In the genomic region with DNA sequence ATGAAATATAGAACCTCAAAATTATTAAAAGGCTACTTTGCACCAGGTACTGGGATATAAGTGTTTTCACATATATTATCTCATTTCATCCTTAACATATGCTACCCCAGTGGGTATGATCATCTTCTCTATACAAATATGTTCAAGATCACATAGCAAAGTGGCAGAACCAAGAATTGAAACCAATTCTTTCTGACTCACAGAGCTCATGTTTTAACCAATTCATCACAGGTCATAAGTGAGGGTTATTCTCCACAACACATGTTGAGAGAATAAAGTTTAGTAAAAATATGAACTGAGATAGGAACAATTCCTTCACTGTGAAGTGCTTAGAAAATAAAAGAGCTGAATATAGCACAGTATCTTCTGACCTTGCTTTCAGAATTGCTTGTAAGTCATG, we compare ENCODE assay signal across 22 cellular contexts.
A peak's percentile ranks its signal among the peaks of the same experiment; 100 is the strongest.
DNase-seq lines count a peak whose midpoint lies in the region; ATAC-seq, FAIRE-seq and TF ChIP-seq lines count a peak whose summit lies in the region.
"Had no signal": no experiment of that assay in that cellular context is flagged by ENCODE, and none has a peak within 500 bp of the region (broad histone marks: within the 10 kb centered on the region; RNA-seq: fewer than 3 reads in every experiment).

No MANE protein-coding gene starts in this region.

- H3K4me3 Mint-ChIP-seq in WTC11, result no peak overlapping the region
- no peak overlapping the region for H3K4me3 Mint-ChIP-seq in T-helper 17 cell
- H3K4me3 Mint-ChIP-seq: CD8-positive, alpha-beta T cell; memory B cell; naive B cell had no signal

- SMC1A ChIA-PET in GM12878 (lab: Charles Lee; ENCODE audit: uncharacterized antibody, unreplicated experiment), result interaction anchor here (1.2 kb wide), 1 partner anchor 9 kb away, joined by 3 read pairs; no protein-coding TSS in a partner anchor

- H3K79me2 ChIP-seq in GM12878 (ENCODE audit: control insufficient read depth, insufficient read depth, low read length), result no peaks in the 10 kb centered on the region

- H3K27ac Mint-ChIP-seq in WTC11 (no peak overlapping the region), T-helper 17 cell (no peak overlapping the region)
- H3K27ac Mint-ChIP-seq: CD8-positive, alpha-beta T cell; memory B cell; naive B cell had no signal

- no peaks in the 10 kb centered on the region for H3K4me1 ChIP-seq in GM12878 (ENCODE audit: control insufficient read depth, insufficient read depth, low read length)
- H3K4me1 ChIP-seq: colonic mucosa had no signal

- in situ Hi-C loops in GM12878 (cut with MboI), result no loop called here

- CTCF ChIA-PET in GM12878 (lab: Yijun Ruan, JAX), result interaction anchor here (0.7 to 2.5 kb wide), 4 partner anchors 12 to 447 kb away, joined by 3 to 11 read pairs (median 4); no protein-coding TSS in a partner anchor
- CTCF ChIA-PET in WTC11 (lab: Charles Lee), result interaction anchor here (1.6 to 2.5 kb wide), 4 partner anchors 20 to 448 kb away, joined by 5 to 23 read pairs (median 13); no protein-coding TSS in a partner anchor

- POLR2A ChIA-PET in GM12878 (lab: Charles Lee), result no interaction called here
- POLR2A ChIA-PET in WTC11 (lab: Charles Lee), result no interaction called here

- H3K4me3 ChIP-seq in GM12878, result no peak overlapping the region
- H3K4me3 ChIP-seq: colonic mucosa, spleen, upper lobe of left lung had no signal

- TF ChIP-seq RAD21 in GM12878 (IDR thresholded peaks at IDR 0.05; ENCODE audit: insufficient read depth, low read depth, low read length), result no peak

- H3K27me3 ChIP-seq in GM12878 (replicated peaks in 1 of 2; ENCODE audit: control insufficient read depth in 2 of 2, insufficient read depth in 2 of 2, low read length in 1 of 2), result no peaks in the 10 kb centered on the region
- H3K27me3 ChIP-seq: colonic mucosa, upper lobe of left lung had no signal

- TF ChIP-seq EP300 in GM12878 (IDR thresholded peaks at IDR 0.05; ENCODE audit: borderline replicate concordance in 1 of 2, control insufficient read depth in 1 of 2, low read depth in 2 of 2, low read length in 2 of 2), result no peak

- H3K36me3 Mint-ChIP-seq in WTC11 (no peaks in the 10 kb centered on the region), T-helper 17 cell (ENCODE audit: low read depth) (peaks cover 2% of the 10 kb centered on the region)
- H3K36me3 Mint-ChIP-seq: CD8-positive, alpha-beta T cell; memory B cell; naive B cell had no signal

- no peaks in the 10 kb centered on the region for H3K9me3 ChIP-seq in GM12878 (replicated peaks; ENCODE audit: control insufficient read depth, insufficient read depth, low read length)
- H3K9me3 ChIP-seq in T-helper 17 cell (ENCODE audit: control insufficient read depth, low read length, poor library complexity, severe bottlenecking), result no peaks in the 10 kb centered on the region
- H3K9me3 ChIP-seq: colonic mucosa, spleen, upper lobe of left lung had no signal

- H3K9me3 Mint-ChIP-seq in WTC11, result no peaks in the 10 kb centered on the region
- H3K9me3 Mint-ChIP-seq: CD8-positive, alpha-beta T cell; memory B cell; naive B cell had no signal

- H3K4me1 Mint-ChIP-seq in WTC11 (peaks cover 9% of the 10 kb centered on the region), T-helper 17 cell (peaks cover 6% of the 10 kb centered on the region)

- RAD21 ChIA-PET in GM12878 (lab: Charles Lee; ENCODE audit: unreplicated experiment), result no interaction called here

- no peak overlapping the region for H3K27ac ChIP-seq in GM12878 (ENCODE audit: control insufficient read depth, insufficient read depth)
- H3K27ac ChIP-seq: colonic mucosa, spleen, upper lobe of left lung had no signal

- no peak for TF ChIP-seq POLR2A in GM12878 (IDR thresholded peaks at IDR 0.05; ENCODE audit: low read depth, low read length)

- FAIRE-seq in GM12878 (lab: Jason Lieb, UNC), result no peak
- FAIRE-seq: GM12892 had no signal

- DNase-seq in GM12878 (ENCODE audit: low read depth, low spot score) (no peak), WTC11 (ENCODE audit: low spot score) (no peak), T-helper 17 cell (no peak), hippocampal formation (lab: John Stamatoyannopoulos, UW) (no peak)
- DNase-seq: activated CD4-positive, alpha-beta T cell treated with anti-CD3 and anti-CD28 coated beads, Interleukin-2, amount 50 U/mL, for 1 hour; activated effector memory CD4-positive, alpha-beta T cell treated with Interleukin-2 at 50 U/mL for 16 hours; CD8-positive, alpha-beta T cell; colonic mucosa; MM.1S; naive B cell; NCI-H146; NCI-H526 treated with DMSO at 0.1 percent for 48 hours; Right ventricle myocardium superior; spleen; stimulated activated CD4-positive, alpha-beta T cell treated with anti-CD3 and anti-CD28 coated beads, Interleukin-4, amount 100 ng/mL, for 24 hours; upper lobe of left lung had no signal

- no peak overlapping the region for H3K4me2 ChIP-seq in GM12878 (ENCODE audit: control insufficient read depth, insufficient read depth)

- no peaks in the 10 kb centered on the region for H4K20me1 ChIP-seq in GM12878 (ENCODE audit: control insufficient read depth, insufficient read depth)

- H3K36me3 ChIP-seq in GM12878 (ENCODE audit: control insufficient read depth in 2 of 2, insufficient read depth in 2 of 2, low read length in 1 of 2), result no peaks in the 10 kb centered on the region
- H3K36me3 ChIP-seq: colonic mucosa, spleen, upper lobe of left lung had no signal

- H3K9ac ChIP-seq in GM12878 (ENCODE audit: control insufficient read depth, insufficient read depth, low read length), result no peak overlapping the region

- intact Hi-C loops in GM12878 (cut with micrococcal nuclease; ENCODE audit: unreplicated experiment), result loop anchor here (5.0 kb wide), 2 partner anchors 288 to 507 kb away; no protein-coding TSS in a partner anchor

- peak; percentile 49 for ATAC-seq in GM18873 (IDR thresholded peaks at IDR 0.05; ENCODE audit: low FRiP score, unreplicated experiment)
- ATAC-seq in GM21619 (IDR thresholded peaks at IDR 0.05; ENCODE audit: unreplicated experiment), result peak; percentile 62
- peak; percentile 62 for ATAC-seq in HG03045 (IDR thresholded peaks at IDR 0.05; ENCODE audit: unreplicated experiment)
- ATAC-seq in GM12878, result peak; percentile 62
- no peak for ATAC-seq in HG03571 (IDR thresholded peaks at IDR 0.05; ENCODE audit: unreplicated experiment)
- no peak for ATAC-seq in WTC11
- no peak for ATAC-seq in T-helper 17 cell
- ATAC-seq: CD8-positive, alpha-beta T cell had no signal

- H3K27me3 Mint-ChIP-seq in WTC11 (ENCODE audit: low read depth) (no peaks in the 10 kb centered on the region), T-helper 17 cell (peaks cover 23% of the 10 kb centered on the region)

- no TSS peak for BruUV-seq in GM12878 (replicated peaks; lab: Mats Ljungman, UMichigan)

- no peak for TF ChIP-seq CTCF in GM12878 (IDR thresholded peaks at IDR 0.05 in 2 of 3, conservative IDR thresholded peaks at IDR 0.05 in 1 of 3; ENCODE audit: control insufficient read depth in 2 of 3, extremely low read depth in 1 of 3, insufficient read depth in 1 of 3, low read depth in 3 of 3, low read length in 3 of 3)
- TF ChIP-seq CTCF in WTC11 (IDR thresholded peaks at IDR 0.05), result no peak

- no peak overlapping the region for H2AFZ ChIP-seq in GM12878 (ENCODE audit: control insufficient read depth, low read depth, low read length)

TF ChIP-seq in GM12878, 131 proteins besides CTCF, POLR2A, EP300 and RAD21 (continues in another document):
- TF ChIP-seq JUNB (IDR thresholded peaks at IDR 0.05) (no peak), JUND (IDR thresholded peaks at IDR 0.05; ENCODE audit: low read depth, low read length) (no peak), IRF4 (IDR thresholded peaks at IDR 0.05; ENCODE audit: low read depth, low read length) (no peak), KAT2A (conservative IDR thresholded peaks at IDR 0.05; ENCODE audit: control insufficient read depth, low read depth, low read length) (no peak)

TF ChIP-seq in WTC11, 78 proteins besides CTCF, POLR2A, EP300 and RAD21 (continues in another document):
- no peak for TF ChIP-seq ZNF317 (CRISPR knock-in tag; IDR thresholded peaks at IDR 0.05; ENCODE audit: borderline replicate concordance, low read depth)
- TF ChIP-seq OVOL2 (CRISPR knock-in tag; IDR thresholded peaks at IDR 0.05; ENCODE audit: borderline replicate concordance), result no peak
- TF ChIP-seq, protein P1, sequence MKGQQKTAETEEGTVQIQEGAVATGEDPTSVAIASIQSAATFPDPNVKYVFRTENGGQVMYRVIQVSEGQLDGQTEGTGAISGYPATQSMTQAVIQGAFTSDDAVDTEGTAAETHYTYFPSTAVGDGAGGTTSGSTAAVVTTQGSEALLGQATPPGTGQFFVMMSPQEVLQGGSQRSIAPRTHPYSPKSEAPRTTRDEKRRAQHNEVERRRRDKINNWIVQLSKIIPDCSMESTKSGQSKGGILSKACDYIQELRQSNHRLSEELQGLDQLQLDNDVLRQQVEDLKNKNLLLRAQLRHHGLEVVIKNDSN (CRISPR knock-in tag; IDR thresholded peaks at IDR 0.05), result no peak
- TF ChIP-seq ZNF219 (CRISPR knock-in tag; IDR thresholded peaks at IDR 0.05; ENCODE audit: borderline replicate concordance), result no peak
- no peak for TF ChIP-seq ESRRA (CRISPR knock-in tag; IDR thresholded peaks at IDR 0.05; ENCODE audit: borderline replicate concordance)
- TF ChIP-seq GRHL2 (CRISPR knock-in tag; IDR thresholded peaks at IDR 0.05; ENCODE audit: insufficient replicate concordance, severe bottlenecking), result no peak

Comparison
In these comparisons a context has a peak if more than half of its experiments do, and no peak if none do; other contexts are left out.
1. ATAC-seq: peak in GM18873 (single experiment), GM21619 (single experiment), HG03045 (single experiment) and GM12878 (single experiment); none in HG03571 (single experiment), WTC11 (single experiment) and T-helper 17 cell (single experiment).